9 cellular contexts compared by ENCODE assay signal in genomic region chr22:40289991-40290459, GRCh38. TPM values are rescaled to one million over a fixed set of nuclear protein-coding genes. Genes with fewer than 3 reads are reported as not detected.
DNase-seq lines count a peak whose midpoint lies in the region.
"Had no signal": no experiment of that assay in that cellular context is flagged by ENCODE, and none has a peak within 500 bp of the region (broad histone marks: within the 10 kb centered on the region; RNA-seq: fewer than 3 reads in every experiment).

No MANE protein-coding gene starts in this region.

- peaks cover 88% of the 10 kb centered on the region for H3K36me3 ChIP-seq in mesodermal cell (ENCODE audit: control insufficient read depth, insufficient read depth, low read length)
- peaks cover 64% of the 10 kb centered on the region for H3K36me3 ChIP-seq in thymus (ENCODE audit: control insufficient read depth, insufficient read depth)

- DNase-seq in activated gamma-delta T cell treated with Interleukin-2 at 50 U/mL for 16 hours (peak; percentile 62), activated gamma-delta T cell (lab: John Stamatoyannopoulos, UW) (no peak), NCI-H1417 treated with DMSO at 0.1 percent for 48 hours (lab: John Stamatoyannopoulos, UW) (no peak), AML-193 (lab: John Stamatoyannopoulos, UW) (no peak), midbrain (lab: John Stamatoyannopoulos, UW) (no peak)
- DNase-seq in activated T-cell treated with anti-CD3 and anti-CD28 coated beads, Interleukin-2, amount 50 U/mL, for 1 hour = peak; percentile 76

- no peaks in the 10 kb centered on the region for H3K27me3 ChIP-seq in thymus (ENCODE audit: control insufficient read depth, insufficient read depth)

- peak overlapping the region; percentile 52 for H3K27ac ChIP-seq in mesodermal cell (ENCODE audit: low read depth, low read length, severe bottlenecking)
- H3K27ac ChIP-seq in thymus (ENCODE audit: low read depth) = peak overlapping the region; percentile 89
- H3K27ac ChIP-seq: A549 had no signal

- 90 to 94% methylated on average over 11 to 14 of the region's 16 CpGs for WGBS in mesodermal cell (ENCODE audit: insufficient coverage in 2 of 2), 2 experiments
- 77% methylated on average over 16 of the region's 16 CpGs for WGBS in thymus

- H3K4me3 ChIP-seq in mesodermal cell (ENCODE audit: extremely low read depth, insufficient read depth, low read length, poor library complexity, severe bottlenecking) = no peak overlapping the region
- no peak overlapping the region for H3K4me3 ChIP-seq in thymus (ENCODE audit: low read length)
- H3K4me3 ChIP-seq: A549 had no signal

- H3K9me3 ChIP-seq in mesodermal cell (ENCODE audit: control insufficient read depth, low read length) (no peaks in the 10 kb centered on the region), thymus (ENCODE audit: control insufficient read depth) (no peaks in the 10 kb centered on the region)
- H3K9me3 ChIP-seq: A549 had no signal

- H3K4me1 ChIP-seq in mesodermal cell (ENCODE audit: control insufficient read depth, insufficient read depth, low read length, poor library complexity, severe bottlenecking) (peaks cover 9% of the 10 kb centered on the region), thymus (ENCODE audit: control insufficient read depth, insufficient read depth, low read length) (no peaks in the 10 kb centered on the region)
- H3K4me1 ChIP-seq: A549 had no signal

RNA-seq across cellular contexts. Expression of gene ADSL, which starts 56.3 kb away (rescaled TPM):
- polyA plus RNA-seq in mesodermal cell (2013, experiment 1 of 2) = 114 TPM
- polyA plus RNA-seq in mesodermal cell (2013, experiment 2 of 2) = 118 TPM
- polyA plus RNA-seq in thymus = 58.0 TPM

Comparison
In these comparisons a context has a peak if more than half of its experiments do, and no peak if none do; other contexts are left out.
1. DNase-seq: peak in activated gamma-delta T cell treated with Interleukin-2 at 50 U/mL for 16 hours (single experiment) and activated T-cell treated with anti-CD3 and anti-CD28 coated beads, Interleukin-2, amount 50 U/mL, for 1 hour (single experiment); none in activated gamma-delta T cell (single experiment), NCI-H1417 treated with DMSO at 0.1 percent for 48 hours (single experiment), AML-193 (0 of 2) and midbrain (single experiment).